In the genomic region with DNA sequence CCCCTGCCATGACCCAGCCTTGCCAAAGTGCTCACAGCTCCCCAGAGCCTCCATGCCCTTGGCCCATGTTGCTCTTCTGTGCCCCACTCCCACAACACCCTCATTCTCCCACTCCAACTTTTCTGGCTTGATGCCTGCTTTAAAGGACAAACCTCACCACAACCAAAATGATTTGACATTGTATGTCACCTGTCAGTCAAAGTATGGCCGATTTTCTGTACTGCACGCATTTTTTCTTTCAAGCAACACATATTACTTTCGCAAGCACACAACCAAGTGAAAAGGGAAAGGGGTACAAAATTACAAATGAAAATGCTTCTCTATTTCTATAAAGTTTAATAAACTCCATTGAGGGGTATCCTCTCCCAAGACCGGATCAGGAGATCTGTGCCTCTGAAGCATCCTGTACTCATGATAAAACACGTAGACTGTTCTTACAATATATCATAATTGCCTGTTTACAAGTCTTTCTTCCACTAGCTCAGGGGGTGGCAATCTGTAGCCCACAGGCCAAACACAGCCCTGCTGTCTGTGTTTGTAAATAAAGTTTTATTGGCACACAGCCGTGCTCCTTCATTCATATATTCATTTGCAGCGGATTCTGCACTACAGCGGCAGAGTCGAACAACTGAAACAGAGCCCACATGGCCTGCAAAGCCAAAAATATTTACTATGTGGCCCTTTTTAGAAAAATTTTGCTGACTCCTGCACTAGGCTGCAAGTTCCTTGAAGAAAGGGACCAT, we compare ENCODE assay signal across 19 cellular contexts. TPM values are rescaled to one million over a fixed set of nuclear protein-coding genes. Genes with fewer than 3 reads are reported as not detected.
DNase-seq lines count a peak whose midpoint lies in the region; ATAC-seq and TF ChIP-seq lines count a peak whose summit lies in the region.
"Had no signal": no experiment of that assay in that cellular context is flagged by ENCODE, and none has a peak within 500 bp of the region (broad histone marks: within the 10 kb centered on the region; RNA-seq: fewer than 3 reads in every experiment).

No MANE protein-coding gene starts in this region.

- peak overlapping the region; percentile 11; the same call in 1 of the 2 replicates for H3K9ac ChIP-seq in HUES64 (ENCODE audit: low read depth, low read length)
- H3K9ac ChIP-seq: BLaER1 treated with 17β-estradiol and CSF1 and Interleukin-3, amounts not matched to agents 10 nM and 100 nM had no signal

- H3K27ac Mint-ChIP-seq in Caco-2 (ENCODE audit: unreplicated experiment) (peak overlapping the region; percentile 36), chondrocyte (ENCODE audit: unreplicated experiment) (peak overlapping the region; percentile 6), nephron progenitor cell (no peak overlapping the region)
- no peak overlapping the region for H3K27ac Mint-ChIP-seq in CD8-positive, alpha-beta memory T cell

- peaks cover 44% of the 10 kb centered on the region for H3K4me1 ChIP-seq in Caco-2
- H3K4me1 ChIP-seq in HUES64 (ENCODE audit: insufficient read depth, low read length), result peaks cover 75% of the 10 kb centered on the region
- no peaks in the 10 kb centered on the region for H3K4me1 ChIP-seq in CD8-positive, alpha-beta memory T cell (ENCODE audit: insufficient read depth, low read length)
- H3K4me1 ChIP-seq: SJCRH30 had no signal

- no peak for ATAC-seq in GM21529 (IDR thresholded peaks at IDR 0.05; ENCODE audit: unreplicated experiment)
- no peak for ATAC-seq in GM21360 (IDR thresholded peaks at IDR 0.05; ENCODE audit: unreplicated experiment)

- H3K36me3 Mint-ChIP-seq in Caco-2 (ENCODE audit: insufficient read depth, unreplicated experiment) (peaks cover 32% of the 10 kb centered on the region), chondrocyte (ENCODE audit: low read depth) (no peaks in the 10 kb centered on the region), nephron progenitor cell (ENCODE audit: low read depth) (no peaks in the 10 kb centered on the region)
- no peaks in the 10 kb centered on the region for H3K36me3 Mint-ChIP-seq in CD8-positive, alpha-beta memory T cell

- H3K9me3 Mint-ChIP-seq in Caco-2 (ENCODE audit: unreplicated experiment) (no peaks in the 10 kb centered on the region), chondrocyte (ENCODE audit: low read depth) (no peaks in the 10 kb centered on the region), nephron progenitor cell (no peaks in the 10 kb centered on the region)
- H3K9me3 Mint-ChIP-seq in CD8-positive, alpha-beta memory T cell, result no peaks in the 10 kb centered on the region

- no peak overlapping the region for H3K4me3 ChIP-seq in Caco-2 (ENCODE audit: low read depth, low read length)
- no peak overlapping the region; the same call in 1 of the 2 replicates for H3K4me3 ChIP-seq in HUES64 (ENCODE audit: low read length)
- H3K4me3 ChIP-seq in CD8-positive, alpha-beta memory T cell (ENCODE audit: low read length), result no peak overlapping the region
- H3K4me3 ChIP-seq: BLaER1 treated with 17β-estradiol and CSF1 and Interleukin-3, amounts not matched to agents 10 nM and 100 nM; HAP-1; SJCRH30 had no signal

- BruUV-seq in Caco-2 (replicated peaks; lab: Mats Ljungman, UMichigan), result no TSS peak

- H3K27me3 ChIP-seq in Caco-2 (replicated peaks; ENCODE audit: control insufficient read depth, insufficient read depth, low read length), result no peaks in the 10 kb centered on the region
- H3K27me3 ChIP-seq in HUES64 (ENCODE audit: insufficient read depth, low read length), result no peaks in the 10 kb centered on the region
- no peaks in the 10 kb centered on the region for H3K27me3 ChIP-seq in CD8-positive, alpha-beta memory T cell (ENCODE audit: insufficient read depth, low read length, poor library complexity, severe bottlenecking)
- H3K27me3 ChIP-seq: BLaER1 treated with 17β-estradiol and CSF1 and Interleukin-3, amounts not matched to agents 10 nM and 100 nM; SJCRH30 had no signal

- DNase-seq in Caco-2, result no peak
- no peak for DNase-seq in chondrocyte (ENCODE audit: low spot score)
- no peak for DNase-seq in nephron progenitor cell
- no peak for DNase-seq in DMS114 treated with DMSO at 0.1 percent for 48 hours (lab: John Stamatoyannopoulos, UW; ENCODE audit: unreplicated experiment)
- DNase-seq in CD8-positive, alpha-beta memory T cell, result no peak
- DNase-seq: GDM1, Kasumi-1, NCI-H187, NCI-H2171, NCI-H446 treated with DMSO at 0.1 percent for 48 hours, NCI-H748 treated with DMSO at 0.1 percent for 48 hours, OCI-M1, RPMI8226, SJCRH30 had no signal

- intact Hi-C loops in Caco-2 (cut with micrococcal nuclease; ENCODE audit: unreplicated experiment), result no loop called here

- H3K9me3 ChIP-seq in Caco-2 (no peaks in the 10 kb centered on the region; the same call in 1 of the 2 replicates), HUES64 (ENCODE audit: insufficient read depth, low read depth, low read length) (no peaks in the 10 kb centered on the region)
- no peaks in the 10 kb centered on the region for H3K9me3 ChIP-seq in CD8-positive, alpha-beta memory T cell (ENCODE audit: low read length)
- H3K9me3 ChIP-seq: BLaER1 treated with 17β-estradiol and CSF1 and Interleukin-3, amounts not matched to agents 10 nM and 100 nM; HAP-1; SJCRH30 had no signal

- H3K27me3 Mint-ChIP-seq in Caco-2 (ENCODE audit: insufficient read depth, unreplicated experiment), result no peaks in the 10 kb centered on the region
- H3K27me3 Mint-ChIP-seq in chondrocyte (ENCODE audit: low read depth), result no peaks in the 10 kb centered on the region
- H3K27me3 Mint-ChIP-seq in nephron progenitor cell (ENCODE audit: low read depth, poor library complexity), result peaks cover 3% of the 10 kb centered on the region
- H3K27me3 Mint-ChIP-seq in CD8-positive, alpha-beta memory T cell, result peaks cover 15 to 42% of the 10 kb centered on the region in 2 donors

- POLR2A ChIA-PET in Caco-2 (lab: Charles Lee), result no interaction called here
- POLR2A ChIA-PET in CD8-positive, alpha-beta memory T cell (lab: Charles Lee), result no interaction called here

- H3K4me1 Mint-ChIP-seq in Caco-2 (ENCODE audit: low read depth, unreplicated experiment) (peaks cover 40% of the 10 kb centered on the region), chondrocyte (ENCODE audit: low read depth) (peaks cover 58% of the 10 kb centered on the region), nephron progenitor cell (peaks cover 87% of the 10 kb centered on the region)
- no peaks in the 10 kb centered on the region for H3K4me1 Mint-ChIP-seq in CD8-positive, alpha-beta memory T cell

- H3K36me3 ChIP-seq in Caco-2 (ENCODE audit: control insufficient read depth, insufficient read depth, low read length), result no peaks in the 10 kb centered on the region; the same call in 1 of the 2 replicates
- no peaks in the 10 kb centered on the region for H3K36me3 ChIP-seq in HUES64 (ENCODE audit: insufficient read depth, low read length)
- H3K36me3 ChIP-seq in CD8-positive, alpha-beta memory T cell (ENCODE audit: insufficient read depth, low read length), result no peaks in the 10 kb centered on the region
- H3K36me3 ChIP-seq: BLaER1 treated with 17β-estradiol and CSF1 and Interleukin-3, amounts not matched to agents 10 nM and 100 nM; HAP-1; SJCRH30 had no signal

- H3K4me3 Mint-ChIP-seq in Caco-2 (ENCODE audit: unreplicated experiment) (no peak overlapping the region), chondrocyte (ENCODE audit: unreplicated experiment) (no peak overlapping the region), nephron progenitor cell (peak overlapping the region; percentile 18)
- no peak overlapping the region for H3K4me3 Mint-ChIP-seq in CD8-positive, alpha-beta memory T cell

- WGBS in HUES64, result 85% methylated on average over 8 of the region's 9 CpGs

- peak overlapping the region; percentile 57 for H3K27ac ChIP-seq in HUES64 (ENCODE audit: low read depth, low read length)
- no peak overlapping the region for H3K27ac ChIP-seq in CD8-positive, alpha-beta memory T cell (ENCODE audit: low read depth, low read length)
- H3K27ac ChIP-seq: BLaER1 treated with 17β-estradiol and CSF1 and Interleukin-3, amounts not matched to agents 10 nM and 100 nM; SJCRH30 had no signal

- TF ChIP-seq CTCF in Caco-2 (IDR thresholded peaks at IDR 0.05; ENCODE audit: insufficient read depth in 1 of 2, low read depth in 1 of 2, low read length in 1 of 2, severe bottlenecking in 1 of 2, unreplicated experiment in 1 of 2) (no peak), chondrocyte (IDR thresholded peaks at IDR 0.05) (no peak), nephron progenitor cell (IDR thresholded peaks at IDR 0.05) (no peak)

- CTCF ChIA-PET in Caco-2 (lab: Charles Lee), result no interaction called here
- CTCF ChIA-PET in CD8-positive, alpha-beta memory T cell (lab: Charles Lee), result no interaction called here

RNA-seq across cellular contexts. Expression of gene SLC22A23, which starts 32.5 kb away (rescaled TPM):
- total RNA-seq in Caco-2 (2022) (44.9 and 45.5 TPM in 2 replicates), chondrocyte (10.9 to 36.4 TPM (median 35.8 TPM) in 3 replicates)
- polyA plus RNA-seq in HUES64 (2013, experiment 1 of 2), result 11.7 TPM
- 12.4 TPM for polyA plus RNA-seq in HUES64 (2013, experiment 2 of 2)
- under 1 TPM; 0.39 to 0.78 TPM for total RNA-seq in CD8-positive, alpha-beta memory T cell
- polyA plus RNA-seq in CD8-positive, alpha-beta memory T cell, result 0.47 TPM

Comparison
In these comparisons a context has a peak if more than half of its experiments do, and no peak if none do; other contexts are left out.
1. H3K27ac Mint-ChIP-seq: peak in Caco-2 (single experiment) and chondrocyte (single experiment); none in nephron progenitor cell (single experiment) and CD8-positive, alpha-beta memory T cell (0 of 8).